8 cellular contexts compared by ENCODE assay signal in the genomic region with DNA sequence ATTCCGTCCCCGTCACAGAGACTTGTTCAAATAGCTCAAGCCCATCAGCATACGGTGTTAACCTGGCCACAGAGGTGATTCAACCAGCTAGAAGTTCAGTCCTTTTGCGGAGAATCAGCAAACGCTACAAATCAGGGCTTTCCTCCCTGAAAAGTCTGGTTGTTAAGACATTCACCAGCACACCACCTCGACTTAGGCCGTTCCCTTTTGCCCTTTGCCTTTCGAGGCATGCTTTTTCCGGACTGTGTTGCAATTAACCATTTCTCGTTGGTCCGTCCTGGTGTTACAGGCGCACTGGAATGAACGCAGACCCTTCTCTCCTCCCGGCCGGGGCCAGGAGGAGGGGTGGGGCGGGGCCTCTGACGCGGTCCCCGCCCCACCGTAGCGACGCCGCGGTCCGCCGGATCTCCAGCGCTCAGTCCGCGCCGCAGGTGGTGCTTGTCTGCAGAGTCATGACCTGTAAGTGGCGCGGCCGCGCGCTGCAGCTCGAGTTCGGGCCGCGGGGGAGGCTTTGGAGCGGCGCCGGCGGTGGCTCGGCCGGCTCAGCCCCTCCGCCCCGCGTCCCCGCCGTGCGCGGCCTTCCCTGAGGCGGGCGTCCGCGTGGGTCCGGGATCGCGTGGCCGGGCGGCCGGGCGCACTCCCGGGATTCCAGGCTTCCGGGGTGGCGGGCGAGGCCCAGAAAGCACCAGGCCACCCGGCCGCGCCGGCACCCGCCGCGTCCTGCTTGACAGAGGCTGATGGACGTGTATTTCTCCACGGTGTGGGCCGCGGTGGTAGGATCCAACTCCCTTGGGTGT. TPM values are rescaled to one million over a fixed set of nuclear protein-coding genes. Genes with fewer than 3 reads are reported as not detected.
DNase-seq lines count a peak whose midpoint lies in the region; ATAC-seq and TF ChIP-seq lines count a peak whose summit lies in the region.

A gene with protein sequence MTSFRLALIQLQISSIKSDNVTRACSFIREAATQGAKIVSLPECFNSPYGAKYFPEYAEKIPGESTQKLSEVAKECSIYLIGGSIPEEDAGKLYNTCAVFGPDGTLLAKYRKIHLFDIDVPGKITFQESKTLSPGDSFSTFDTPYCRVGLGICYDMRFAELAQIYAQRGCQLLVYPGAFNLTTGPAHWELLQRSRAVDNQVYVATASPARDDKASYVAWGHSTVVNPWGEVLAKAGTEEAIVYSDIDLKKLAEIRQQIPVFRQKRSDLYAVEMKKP (plus strand): TSS at position 418 of the 797 bp plus-strand sequence. CDS start 35 bp downstream, at position 453.

- intact Hi-C loops in left ventricle myocardium inferior (cut with micrococcal nuclease): no loop called here
- intact Hi-C loops in prostate gland (cut with DNase I): loop anchor here (10.0 kb wide), 1 partner anchor 70 kb away; a partner anchor contains a TSS

- DNase-seq in GM13976 (ENCODE audit: low spot score) (peak; percentile 94), NCI-H1417 treated with DMSO at 0.1 percent for 48 hours (lab: John Stamatoyannopoulos, UW) (peak; percentile 25), amniotic stem cell (lab: John Stamatoyannopoulos, UW) (peak; percentile 23), left ventricle myocardium inferior (peak; percentile 90), prostate gland (ENCODE audit: low spot score) (peak; percentile 77), ureter (ENCODE audit: low spot score) (peak; percentile 80)

- 1% methylated on average over 39 of the region's 78 CpGs for WGBS in prostate gland

- peak within 1 kb of the TSS; percentile 90 for H3K4me3 Mint-ChIP-seq in T-helper 1 cell treated with Interleukin-12 subunit alpha and Interleukin-12 subunit beta and Interleukin-4 antibody, amounts not matched to agents 30 μg/mL and 1 μg/mL, for 36 hours

- peak; percentile 95 for ATAC-seq in HG02763 (IDR thresholded peaks at IDR 0.05; ENCODE audit: unreplicated experiment)

- peak within 1 kb of the TSS; percentile 90 for H3K27ac Mint-ChIP-seq in T-helper 1 cell treated with Interleukin-12 subunit alpha and Interleukin-12 subunit beta and Interleukin-4 antibody, amounts not matched to agents 30 μg/mL and 1 μg/mL, for 36 hours

- H3K4me3 ChIP-seq in left ventricle myocardium inferior (peak within 1 kb of the TSS; percentile 81), prostate gland (peak within 1 kb of the TSS; percentile 61 to 77)

- in situ Hi-C loops in GM13976 (cut with MboI; ENCODE audit: low sequenced_read_pairs, unreplicated experiment): no loop called here

- TF ChIP-seq CTCF in GM13976 (IDR thresholded peaks at IDR 0.05; ENCODE audit: borderline replicate concordance, control extremely low read depth, extremely low read depth, insufficient read depth, missing control alignments) (no peak), left ventricle myocardium inferior (IDR thresholded peaks at IDR 0.05; ENCODE audit: borderline replicate concordance) (no peak), prostate gland (IDR thresholded peaks at IDR 0.05) (peak in 1 of 4 experiments; percentile 24)

- H3K4me1 ChIP-seq in left ventricle myocardium inferior (peaks cover 20% of the 10 kb centered on the region), prostate gland (replicated peaks) (no peaks in the 10 kb centered on the region)

- H3K4me1 Mint-ChIP-seq in T-helper 1 cell treated with Interleukin-12 subunit alpha and Interleukin-12 subunit beta and Interleukin-4 antibody, amounts not matched to agents 30 μg/mL and 1 μg/mL, for 36 hours (ENCODE audit: low read depth): peaks cover 13% of the 10 kb centered on the region

- TF ChIP-seq POLR2A in prostate gland (IDR thresholded peaks at IDR 0.05): peak; percentile 58

- H3K9me3 ChIP-seq in left ventricle myocardium inferior (replicated peaks) (no peaks in the 10 kb centered on the region), prostate gland (no peaks in the 10 kb centered on the region)

- H3K36me3 Mint-ChIP-seq in T-helper 1 cell treated with Interleukin-12 subunit alpha and Interleukin-12 subunit beta and Interleukin-4 antibody, amounts not matched to agents 30 μg/mL and 1 μg/mL, for 36 hours (ENCODE audit: low read depth): peaks cover 2% of the 10 kb centered on the region

- no peaks in the 10 kb centered on the region for H3K9me3 Mint-ChIP-seq in T-helper 1 cell treated with Interleukin-12 subunit alpha and Interleukin-12 subunit beta and Interleukin-4 antibody, amounts not matched to agents 30 μg/mL and 1 μg/mL, for 36 hours

- H3K27ac ChIP-seq in left ventricle myocardium inferior (replicated peaks): peak within 1 kb of the TSS; percentile 94
- peak within 1 kb of the TSS; percentile 79 to 82 for H3K27ac ChIP-seq in prostate gland

- H3K36me3 ChIP-seq in left ventricle myocardium inferior (peaks cover 1% of the 10 kb centered on the region), prostate gland (no peaks in the 10 kb centered on the region)

- H3K27me3 ChIP-seq in left ventricle myocardium inferior (ENCODE audit: low read depth) (no peaks in the 10 kb centered on the region), prostate gland (replicated peaks; ENCODE audit: insufficient read depth) (no peaks in the 10 kb centered on the region)

- no peaks in the 10 kb centered on the region for H3K27me3 Mint-ChIP-seq in T-helper 1 cell treated with Interleukin-12 subunit alpha and Interleukin-12 subunit beta and Interleukin-4 antibody, amounts not matched to agents 30 μg/mL and 1 μg/mL, for 36 hours (ENCODE audit: low read depth)

RNA-seq across cellular contexts. Expression of the gene that starts here (rescaled TPM):
- 51.5 TPM for total RNA-seq in left ventricle myocardium inferior
- total RNA-seq in prostate gland: 10 to 100 TPM; 21.4 to 32.4 TPM
- 64.2 TPM for total RNA-seq in ureter

Comparison
In these comparisons a context has a peak if more than half of its experiments do, and no peak if none do; other contexts are left out.
1. Peak in every context shown above with its lines: DNase-seq, ATAC-seq, H3K4me3 ChIP-seq and H3K27ac ChIP-seq.
2. DNase-seq: peak in every context shown above with its lines; median percentile 94 in GM13976; 90 in left ventricle myocardium inferior; 80 in ureter; 77 in prostate gland; 25 in NCI-H1417 treated with DMSO at 0.1 percent for 48 hours; 23 in amniotic stem cell.